Comparison of ENCODE assay signal across 9 cellular contexts in the genomic region with DNA sequence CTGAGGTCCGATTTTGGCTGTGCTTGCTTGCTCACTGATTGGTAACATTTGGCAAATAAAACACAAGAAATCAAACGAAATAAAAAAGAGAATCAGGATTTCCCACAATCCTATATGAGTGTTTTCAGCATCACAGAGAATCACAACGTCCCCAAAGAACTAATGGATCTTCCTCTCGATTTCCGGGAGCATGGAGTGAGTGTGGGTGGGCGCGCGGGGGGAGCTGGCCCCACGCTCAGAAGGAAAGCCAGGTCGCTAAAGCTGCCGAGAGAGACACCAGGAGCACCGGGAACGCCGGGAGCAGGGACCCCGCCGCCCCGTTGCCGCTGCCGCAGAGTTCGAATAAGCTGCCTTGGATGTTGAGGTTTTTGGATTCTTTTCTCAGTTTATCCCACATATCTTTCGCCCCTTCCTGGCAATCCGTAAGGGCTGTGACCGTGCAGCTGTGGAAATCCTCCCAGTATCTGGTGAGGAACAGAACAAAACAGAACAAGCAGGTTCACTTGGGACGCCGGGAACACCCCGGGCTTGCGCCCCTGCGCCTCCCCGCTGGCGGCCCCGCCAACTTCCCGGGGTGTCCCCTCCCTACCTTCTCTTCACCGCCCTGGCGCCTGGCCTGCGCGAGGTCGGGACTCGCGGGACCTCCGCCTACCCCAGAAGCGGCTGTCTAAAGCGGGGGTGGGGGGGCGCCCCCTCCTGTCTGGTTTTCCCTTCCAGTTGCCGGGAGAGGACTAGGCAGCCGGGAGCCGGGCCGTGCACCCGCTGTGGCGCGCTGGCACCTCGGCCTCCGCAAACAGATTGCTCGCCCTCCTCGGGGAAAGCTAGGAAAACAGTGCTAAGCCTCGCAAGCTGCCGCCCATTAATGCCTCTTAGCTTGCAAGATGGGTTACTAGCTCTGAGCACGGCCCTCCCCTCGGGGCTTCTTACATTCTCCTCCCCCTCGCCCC. TPM values are rescaled to one million over a fixed set of nuclear protein-coding genes. Genes with fewer than 3 reads are reported as not detected.
DNase-seq lines count a peak whose midpoint lies in the region; ATAC-seq and TF ChIP-seq lines count a peak whose summit lies in the region.
"Had no signal": no experiment of that assay in that cellular context is flagged by ENCODE, and none has a peak within 500 bp of the region (broad histone marks: within the 10 kb centered on the region; RNA-seq: fewer than 3 reads in every experiment).

No MANE protein-coding gene starts in this region.

- TF ChIP-seq CTCF in HFF-Myc (IDR thresholded peaks at IDR 0.05; ENCODE audit: low read depth, low read length, missing control alignments) (peak; percentile 6), mucosa of descending colon (IDR thresholded peaks at IDR 0.05) (no peak)

- H3K4me3 ChIP-seq in HFF-Myc (replicated peaks; ENCODE audit: low read depth, low read length), result no peak overlapping the region
- H3K4me3 ChIP-seq in mucosa of descending colon, result no peak overlapping the region
- H3K4me3 ChIP-seq: SJCRH30 had no signal

- H3K9me3 ChIP-seq in mucosa of descending colon, result no peaks in the 10 kb centered on the region
- H3K9me3 ChIP-seq: SJCRH30 had no signal

- peaks cover 10% of the 10 kb centered on the region for H3K9me3 Mint-ChIP-seq in dendritic cell treated with granulocyte-macrophage colony-stimulating factor and Interleukin-4, amounts not matched to agents 40 ng/mL and 50 ng/mL, for 4 days

- peaks cover 15% of the 10 kb centered on the region for H3K36me3 Mint-ChIP-seq in dendritic cell treated with granulocyte-macrophage colony-stimulating factor and Interleukin-4, amounts not matched to agents 40 ng/mL and 50 ng/mL, for 4 days (ENCODE audit: low read depth)

- peak overlapping the region; percentile 20 for H3K4me3 Mint-ChIP-seq in dendritic cell treated with granulocyte-macrophage colony-stimulating factor and Interleukin-4, amounts not matched to agents 40 ng/mL and 50 ng/mL, for 4 days

- DNase-seq in AG08395 (ENCODE audit: low spot score) (peak; percentile 50), HFF-Myc (ENCODE audit: extremely low read depth, low read depth) (no peak), mucosa of descending colon (peak in 2 of 3 donors; percentile 28 to 45), NCI-H1048 (lab: John Stamatoyannopoulos, UW) (no peak), midbrain (lab: John Stamatoyannopoulos, UW) (no peak), islet precursor cell (no peak)
- DNase-seq: SJCRH30 had no signal

- H3K27me3 Mint-ChIP-seq in dendritic cell treated with granulocyte-macrophage colony-stimulating factor and Interleukin-4, amounts not matched to agents 40 ng/mL and 50 ng/mL, for 4 days, result peaks cover 97% of the 10 kb centered on the region

- ATAC-seq in mucosa of descending colon, result peak; percentile 19
- ATAC-seq in HG03342 (IDR thresholded peaks at IDR 0.05; ENCODE audit: unreplicated experiment), result no peak

- H3K27ac Mint-ChIP-seq in dendritic cell treated with granulocyte-macrophage colony-stimulating factor and Interleukin-4, amounts not matched to agents 40 ng/mL and 50 ng/mL, for 4 days, result peak overlapping the region; percentile 86

- H3K4me1 ChIP-seq in mucosa of descending colon (ENCODE audit: low read depth), result peaks cover 44% of the 10 kb centered on the region
- H3K4me1 ChIP-seq: SJCRH30 had no signal

- intact Hi-C loops in dendritic cell treated with granulocyte-macrophage colony-stimulating factor and Interleukin-4, amounts not matched to agents 40 ng/mL and 50 ng/mL, for 4 days (cut with micrococcal nuclease), result loop anchor here (10.0 kb wide), 1 partner anchor 324 kb away; no protein-coding TSS in a partner anchor
- intact Hi-C loops in mucosa of descending colon (cut with DNase I, micrococcal nuclease), result no loop called here

- peaks cover 85% of the 10 kb centered on the region for H3K4me1 Mint-ChIP-seq in dendritic cell treated with granulocyte-macrophage colony-stimulating factor and Interleukin-4, amounts not matched to agents 40 ng/mL and 50 ng/mL, for 4 days (ENCODE audit: low read depth)

- no peaks in the 10 kb centered on the region for H3K36me3 ChIP-seq in mucosa of descending colon (ENCODE audit: low read depth)

RNA-seq across cellular contexts. Expression of gene NRN1, which starts 7.7 kb away (rescaled TPM):
- 10 to 100 TPM in 1 of 3 donors, 1 to 10 TPM in 2; 2.7 to 10.6 (median 3.6) TPM for total RNA-seq in mucosa of descending colon

Comparison
In these comparisons a context has a peak if more than half of its experiments do, and no peak if none do; other contexts are left out.
1. DNase-seq: peak in AG08395 (single experiment) and mucosa of descending colon (2 of 3); none in HFF-Myc (single experiment), NCI-H1048 (single experiment), midbrain (single experiment) and islet precursor cell (single experiment).